11 cellular contexts compared by ENCODE assay signal in genomic region chr1:42960693-42961559, GRCh38. TPM values are rescaled to one million over a fixed set of nuclear protein-coding genes. Genes with fewer than 3 reads are reported as not detected.
A peak's percentile ranks its signal among the peaks of the same experiment; 100 is the strongest.
DNase-seq lines count a peak whose midpoint lies in the region; ATAC-seq and TF ChIP-seq lines count a peak whose summit lies in the region.
"Had no signal": no experiment of that assay in that cellular context is flagged by ENCODE, and none has a peak within 500 bp of the region (broad histone marks: within the 10 kb centered on the region; RNA-seq: fewer than 3 reads in every experiment).

No MANE protein-coding gene starts in this region.

- POLR2A ChIA-PET in activated B cell treated with CpG ODN at 0.5 μM for 24 hours (lab: Charles Lee): interaction anchor here (0.9 to 26.4 kb wide), 8 partner anchors 9 to 115 kb away, joined by 3 to 694 read pairs (median 16); partner anchors contain the start of gene ZNF691

- H3K27me3 ChIP-seq in smooth muscle cell (ENCODE audit: low read depth): no peaks in the 10 kb centered on the region

- ATAC-seq in activated B cell treated with CpG ODN at 0.5 μM for 24 hours (ENCODE audit: low read depth): no peak
- no peak for ATAC-seq in HG02938 (IDR thresholded peaks at IDR 0.05; ENCODE audit: unreplicated experiment)
- ATAC-seq in HG03025 (IDR thresholded peaks at IDR 0.05; ENCODE audit: low FRiP score, unreplicated experiment): no peak

- peaks cover 11% of the 10 kb centered on the region for H3K36me3 Mint-ChIP-seq in activated B cell treated with CpG ODN at 0.5 μM for 24 hours (ENCODE audit: low read depth)

- peaks cover 37% of the 10 kb centered on the region for H3K4me1 ChIP-seq in smooth muscle cell (ENCODE audit: low read depth)

- CTCF ChIA-PET in activated B cell treated with CpG ODN at 0.5 μM for 24 hours (lab: Charles Lee): interaction anchor here (0.6 to 2.8 kb wide), 4 partner anchors 36 to 113 kb away, joined by 3 to 17 read pairs (median 6); no protein-coding TSS in a partner anchor

- peaks cover 1% of the 10 kb centered on the region for H3K27me3 Mint-ChIP-seq in activated B cell treated with CpG ODN at 0.5 μM for 24 hours

- no peaks in the 10 kb centered on the region for H3K9me3 Mint-ChIP-seq in activated B cell treated with CpG ODN at 0.5 μM for 24 hours

- H3K9me3 ChIP-seq in smooth muscle cell (replicated peaks; ENCODE audit: low read depth): no peaks in the 10 kb centered on the region
- H3K9me3 ChIP-seq: stomach had no signal

- H2AFZ ChIP-seq in smooth muscle cell (ENCODE audit: low read depth): no peak overlapping the region

- H3K4me3 Mint-ChIP-seq in activated B cell treated with CpG ODN at 0.5 μM for 24 hours: peak overlapping the region; percentile 49

- peak overlapping the region; percentile 70 for H3K27ac Mint-ChIP-seq in activated B cell treated with CpG ODN at 0.5 μM for 24 hours

- peak overlapping the region; percentile 84 for H3K27ac ChIP-seq in smooth muscle cell (ENCODE audit: low read depth)
- H3K27ac ChIP-seq: HL-60 had no signal

- peak; percentile 32 for DNase-seq in DMS79 treated with DMSO at 0.1 percent for 48 hours (lab: John Stamatoyannopoulos, UW)
- DNase-seq in DMS79 (lab: John Stamatoyannopoulos, UW): no peak
- DNase-seq in activated B cell treated with CpG ODN at 0.5 μM for 24 hours: no peak
- peak; percentile 62 to 72 for DNase-seq in hippocampal formation (lab: John Stamatoyannopoulos, UW)
- no peak for DNase-seq in smooth muscle cell (lab: John Stamatoyannopoulos, UW; ENCODE audit: unreplicated experiment)
- no peak for DNase-seq in NCI-H524 (lab: John Stamatoyannopoulos, UW)
- DNase-seq: small intestine, stomach had no signal

- H3F3A ChIP-seq in smooth muscle cell (ENCODE audit: low read depth): no peaks in the 10 kb centered on the region

- 85% methylated on average over 10 of the region's 10 CpGs for WGBS in smooth muscle cell (ENCODE audit: low lambda C conversion rate)

- peaks cover 26% of the 10 kb centered on the region for H4K20me1 ChIP-seq in smooth muscle cell (ENCODE audit: low read depth)

- intact Hi-C loops in activated B cell treated with CpG ODN at 0.5 μM for 24 hours (cut with micrococcal nuclease): loop anchor here (5.0 kb wide), 1 partner anchor 41 kb away; no protein-coding TSS in a partner anchor

- no peak overlapping the region for H3K9ac ChIP-seq in smooth muscle cell (ENCODE audit: low read depth)

- H3K79me2 ChIP-seq in smooth muscle cell (ENCODE audit: low read depth): peaks cover 37% of the 10 kb centered on the region

- H3K4me3 ChIP-seq in smooth muscle cell: no peak overlapping the region
- H3K4me3 ChIP-seq: stomach had no signal

- no peaks in the 10 kb centered on the region for H3K36me3 ChIP-seq in smooth muscle cell (ENCODE audit: low read depth)
- H3K36me3 ChIP-seq: stomach had no signal

- no peak for TF ChIP-seq CTCF in activated B cell treated with CpG ODN at 0.5 μM for 24 hours (IDR thresholded peaks at IDR 0.05)
- TF ChIP-seq CTCF in smooth muscle cell (IDR thresholded peaks at IDR 0.05; ENCODE audit: borderline replicate concordance, insufficient read depth, poor library complexity, severe bottlenecking): no peak

- peaks cover 56% of the 10 kb centered on the region for H3K4me1 Mint-ChIP-seq in activated B cell treated with CpG ODN at 0.5 μM for 24 hours

- peak overlapping the region; percentile 91 for H3K4me2 ChIP-seq in smooth muscle cell

RNA-seq across cellular contexts. Expression of gene SLC2A1, which starts 2.3 kb away (rescaled TPM):
- total RNA-seq in activated B cell treated with CpG ODN at 0.5 μM for 24 hours (105 and 117 TPM in 2 replicates), smooth muscle cell (749 and 1,091 TPM in 2 replicates)
- 275 and 842 TPM in 2 replicates for polyA plus RNA-seq in smooth muscle cell

Comparison
In these comparisons a context has a peak if more than half of its experiments do, and no peak if none do; other contexts are left out.
1. DNase-seq: peak in DMS79 treated with DMSO at 0.1 percent for 48 hours (single experiment) and hippocampal formation (2 of 2); none in DMS79 (single experiment), activated B cell treated with CpG ODN at 0.5 μM for 24 hours (single experiment), smooth muscle cell (single experiment) and NCI-H524 (0 of 2).